In the genomic region with DNA sequence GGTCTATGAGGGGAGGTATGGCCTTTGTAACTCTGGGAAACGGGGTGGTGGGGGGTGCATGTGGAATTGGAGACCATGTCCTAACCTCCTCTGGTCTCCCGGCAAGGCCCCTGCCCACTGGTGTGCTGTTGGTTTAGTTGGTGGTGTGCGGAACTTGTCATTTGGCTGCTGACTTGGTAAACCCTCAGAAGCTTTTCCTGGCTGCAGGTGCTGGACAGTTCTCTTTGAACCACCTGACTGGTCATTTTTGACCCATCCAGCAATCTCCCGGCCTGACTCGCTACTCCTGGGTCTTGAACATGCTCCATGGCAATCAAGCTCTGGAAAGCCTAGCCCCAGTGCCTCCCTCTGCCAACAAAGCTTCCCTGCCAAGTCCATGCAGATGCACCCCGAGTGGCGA, we compare ENCODE assay signal across 26 cellular contexts.
"Had no signal": no experiment of that assay in that cellular context is flagged by ENCODE, and none has a peak within 500 bp of the region (broad histone marks: within the 10 kb centered on the region; RNA-seq: fewer than 3 reads in every experiment).

No MANE protein-coding gene starts in this region.

- DNase-seq: occipital lobe; ovary; psoas muscle; right cardiac atrium; right lobe of liver; sigmoid colon; small intestine; stimulated activated CD4-positive, alpha-beta T cell treated with anti-CD3 and anti-CD28 coated beads, Interleukin-15, amount 100 ng/mL, for 24 hours; stimulated activated CD4-positive, alpha-beta T cell treated with anti-CD3 and anti-CD28 coated beads, Interleukin-2, amount 100 ng/mL, for 24 hours; stimulated activated CD4-positive, alpha-beta T cell treated with anti-CD3 and anti-CD28 coated beads, Interleukin-2, amount 100 ng/mL, for 48 hours; stimulated activated CD4-positive, alpha-beta T cell treated with anti-CD3 and anti-CD28 coated beads, Interleukin-4, amount 100 ng/mL, for 24 hours; stimulated activated naive B cell treated with anti-CD40 and anti-IgM and Interleukin-4, amounts not matched to agents 10 μg/mL and 1 μg/mL and 100 μg/mL, for 72 hours; stimulated activated naive CD4-positive, alpha-beta T cell treated with Interleukin-2 at 50 U/mL for 16 hours; stomach; thyroid gland; trophoblast cell; upper lobe of left lung had no signal

- H3K27me3 Mint-ChIP-seq: progenitor cell of endocrine pancreas; stimulated activated naive B cell treated with anti-CD40 and anti-IgM and Interleukin-4, amounts not matched to agents 10 μg/mL and 1 μg/mL and 100 μg/mL, for 72 hours; stimulated activated naive CD8-positive, alpha-beta T cell treated with anti-CD3 and anti-CD28 coated beads, Interleukin-15, Interleukin-2, amounts not matched to agents 100 ng/mL and 50 ng/mL, for 24 hours had no signal

- H3K27ac Mint-ChIP-seq: nephron; neural progenitor cell; progenitor cell of endocrine pancreas; stimulated activated effector memory CD8-positive, alpha-beta T cell treated with anti-CD3 and anti-CD28 coated beads, Interleukin-12 subunit alpha, Interleukin-12 subunit beta, amount 100 ng/mL, for 72 hours; stimulated activated naive B cell treated with anti-CD40 and anti-IgM and Interleukin-4, amounts not matched to agents 10 μg/mL and 1 μg/mL and 100 μg/mL, for 72 hours; stimulated activated naive CD8-positive, alpha-beta T cell treated with anti-CD3 and anti-CD28 coated beads, Interleukin-15, Interleukin-2, amounts not matched to agents 100 ng/mL and 50 ng/mL, for 24 hours had no signal

- H3K4me2 ChIP-seq: neural progenitor cell had no signal

- ATAC-seq: psoas muscle; right cardiac atrium; right lobe of liver; stimulated activated effector memory CD8-positive, alpha-beta T cell treated with anti-CD3 and anti-CD28 coated beads, Interleukin-12 subunit alpha, Interleukin-12 subunit beta, amount 100 ng/mL, for 72 hours; stimulated activated naive B cell treated with anti-CD40 and anti-IgM and Interleukin-4, amounts not matched to agents 10 μg/mL and 1 μg/mL and 100 μg/mL, for 72 hours had no signal

- H3K36me3 Mint-ChIP-seq: neural progenitor cell had no signal

- H3K9me3 Mint-ChIP-seq: nephron; neural progenitor cell; stimulated activated effector memory CD8-positive, alpha-beta T cell treated with anti-CD3 and anti-CD28 coated beads, Interleukin-12 subunit alpha, Interleukin-12 subunit beta, amount 100 ng/mL, for 72 hours; stimulated activated naive CD8-positive, alpha-beta T cell treated with anti-CD3 and anti-CD28 coated beads, Interleukin-15, Interleukin-2, amounts not matched to agents 100 ng/mL and 50 ng/mL, for 24 hours had no signal

- H3K79me2 ChIP-seq: parathyroid adenoma had no signal

- H3K4me3 Mint-ChIP-seq: nephron; neural progenitor cell; stimulated activated effector memory CD8-positive, alpha-beta T cell treated with anti-CD3 and anti-CD28 coated beads, Interleukin-12 subunit alpha, Interleukin-12 subunit beta, amount 100 ng/mL, for 72 hours; stimulated activated naive B cell treated with anti-CD40 and anti-IgM and Interleukin-4, amounts not matched to agents 10 μg/mL and 1 μg/mL and 100 μg/mL, for 72 hours; stimulated activated naive CD8-positive, alpha-beta T cell treated with anti-CD3 and anti-CD28 coated beads, Interleukin-15, Interleukin-2, amounts not matched to agents 100 ng/mL and 50 ng/mL, for 24 hours had no signal

- H2AFZ ChIP-seq: neural progenitor cell, parathyroid adenoma had no signal

- H3K9me3 ChIP-seq: ovary, psoas muscle, right lobe of liver, sigmoid colon, stomach, thoracic aorta, thyroid gland, tibial nerve, upper lobe of left lung, vagina had no signal

- H3K36me3 ChIP-seq: neural progenitor cell, ovary, right lobe of liver, thyroid gland, vagina had no signal

- H3K4me3 ChIP-seq: neural progenitor cell, ovary, psoas muscle, right lobe of liver, sigmoid colon, stomach, thoracic aorta, thyroid gland, tibial nerve, upper lobe of left lung, vagina had no signal

- H3K4me1 ChIP-seq: parathyroid adenoma, psoas muscle, right lobe of liver, sigmoid colon, stomach, thyroid gland, tibial nerve, upper lobe of left lung, vagina had no signal

- H3K27ac ChIP-seq: neural progenitor cell, ovary, parathyroid adenoma, psoas muscle, right lobe of liver, sigmoid colon, stomach, thoracic aorta, thyroid gland, tibial nerve, upper lobe of left lung, vagina had no signal

- H3K27me3 ChIP-seq: neural progenitor cell, ovary, right lobe of liver, sigmoid colon, stomach, thyroid gland, tibial nerve, upper lobe of left lung, vagina had no signal

- H3K4me1 Mint-ChIP-seq: nephron; neural progenitor cell; stimulated activated effector memory CD8-positive, alpha-beta T cell treated with anti-CD3 and anti-CD28 coated beads, Interleukin-12 subunit alpha, Interleukin-12 subunit beta, amount 100 ng/mL, for 72 hours had no signal
